In genomic region chr10:102580230-102580629, GRCh38 we compare ENCODE assay signal across 1 cellular context.
TF ChIP-seq lines count a peak whose summit lies in the region.

No MANE protein-coding gene starts in this region.

TF ChIP-seq in H1, 55 proteins besides CTCF, POLR2A, EP300 and RAD21 (continued from another document):
- no peak for TF ChIP-seq CHD7 (IDR thresholded peaks at IDR 0.05; ENCODE audit: insufficient replicate concordance, low read length)
- no peak for TF ChIP-seq RNF2 (IDR thresholded peaks at IDR 0.05; ENCODE audit: borderline replicate concordance, low read depth, low read length, missing control alignments, poor library complexity, severe bottlenecking)
